ENCODE assay signal across 17 cellular contexts in genomic region chr2:239306274-239307220, GRCh38.
DNase-seq lines count a peak whose midpoint lies in the region; ATAC-seq and TF ChIP-seq lines count a peak whose summit lies in the region.
"Had no signal": no experiment of that assay in that cellular context is flagged by ENCODE, and none has a peak within 500 bp of the region (broad histone marks: within the 10 kb centered on the region; RNA-seq: fewer than 3 reads in every experiment).

No MANE protein-coding gene starts in this region.

- H3K79me2 ChIP-seq in DND-41 (ENCODE audit: insufficient read depth, low read length): peaks cover 100% of the 10 kb centered on the region

- DNase-seq in DND-41 (no peak), chondrocyte (ENCODE audit: low spot score) (peak; percentile 73), NCI-H146 treated with DMSO at 0.1 percent for 48 hours (lab: John Stamatoyannopoulos, UW; ENCODE audit: unreplicated experiment) (no peak), GDM1 (lab: John Stamatoyannopoulos, UW) (no peak)
- no peak for DNase-seq in stimulated activated naive B cell treated with anti-CD40 and anti-IgM and Interleukin-4, amounts not matched to agents 10 μg/mL and 1 μg/mL and 100 μg/mL, for 72 hours
- DNase-seq: Calu3, MG63, NCI-H187 treated with DMSO at 0.1 percent for 48 hours, NCI-H524 had no signal

- H3K9ac ChIP-seq in DND-41 (ENCODE audit: low read depth, low read length): no peak overlapping the region
- H3K9ac ChIP-seq in muscle layer of colon (ENCODE audit: low read length): peak overlapping the region; percentile 63

- no peak overlapping the region for H2AFZ ChIP-seq in DND-41 (ENCODE audit: low read depth, low read length)
- H2AFZ ChIP-seq: hepatocyte had no signal

- H3K36me3 ChIP-seq in DND-41 (ENCODE audit: insufficient read depth, low read length) (peaks cover 90% of the 10 kb centered on the region), muscle layer of colon (ENCODE audit: insufficient read depth, low read length) (no peaks in the 10 kb centered on the region)
- H3K36me3 ChIP-seq: MG63, SJCRH30 had no signal

- peaks cover 95% of the 10 kb centered on the region for H4K20me1 ChIP-seq in DND-41 (ENCODE audit: insufficient read depth, low read length)

- H3K4me3 Mint-ChIP-seq in chondrocyte (ENCODE audit: unreplicated experiment): no peak overlapping the region
- H3K4me3 Mint-ChIP-seq in stimulated activated naive B cell treated with anti-CD40 and anti-IgM and Interleukin-4, amounts not matched to agents 10 μg/mL and 1 μg/mL and 100 μg/mL, for 72 hours: no peak overlapping the region
- H3K4me3 Mint-ChIP-seq: stimulated activated naive CD8-positive, alpha-beta T cell treated with anti-CD3 and anti-CD28 coated beads, Interleukin-15, Interleukin-2, amounts not matched to agents 100 ng/mL and 50 ng/mL, for 24 hours; T-helper 2 cell treated with Interferon-gamma antibody and Interleukin-4, amounts not matched to agents 5 μg/mL and 100 μg/mL, for 36 hours had no signal

- no peaks in the 10 kb centered on the region for H3K9me3 Mint-ChIP-seq in chondrocyte (ENCODE audit: low read depth)
- H3K9me3 Mint-ChIP-seq in stimulated activated naive B cell treated with anti-CD40 and anti-IgM and Interleukin-4, amounts not matched to agents 10 μg/mL and 1 μg/mL and 100 μg/mL, for 72 hours: no peaks in the 10 kb centered on the region
- H3K9me3 Mint-ChIP-seq: stimulated activated naive CD8-positive, alpha-beta T cell treated with anti-CD3 and anti-CD28 coated beads, Interleukin-15, Interleukin-2, amounts not matched to agents 100 ng/mL and 50 ng/mL, for 24 hours; T-helper 2 cell treated with Interferon-gamma antibody and Interleukin-4, amounts not matched to agents 5 μg/mL and 100 μg/mL, for 36 hours had no signal

- H3K27me3 Mint-ChIP-seq in chondrocyte (ENCODE audit: low read depth): no peaks in the 10 kb centered on the region
- no peaks in the 10 kb centered on the region for H3K27me3 Mint-ChIP-seq in stimulated activated naive B cell treated with anti-CD40 and anti-IgM and Interleukin-4, amounts not matched to agents 10 μg/mL and 1 μg/mL and 100 μg/mL, for 72 hours
- H3K27me3 Mint-ChIP-seq: stimulated activated naive CD8-positive, alpha-beta T cell treated with anti-CD3 and anti-CD28 coated beads, Interleukin-15, Interleukin-2, amounts not matched to agents 100 ng/mL and 50 ng/mL, for 24 hours had no signal

- no peak overlapping the region for H3K27ac Mint-ChIP-seq in chondrocyte (ENCODE audit: unreplicated experiment)
- H3K27ac Mint-ChIP-seq in stimulated activated naive B cell treated with anti-CD40 and anti-IgM and Interleukin-4, amounts not matched to agents 10 μg/mL and 1 μg/mL and 100 μg/mL, for 72 hours: peak overlapping the region; percentile 32
- H3K27ac Mint-ChIP-seq: stimulated activated naive CD8-positive, alpha-beta T cell treated with anti-CD3 and anti-CD28 coated beads, Interleukin-15, Interleukin-2, amounts not matched to agents 100 ng/mL and 50 ng/mL, for 24 hours; T-helper 2 cell treated with Interferon-gamma antibody and Interleukin-4, amounts not matched to agents 5 μg/mL and 100 μg/mL, for 36 hours had no signal

- peaks cover 20% of the 10 kb centered on the region for H3K4me1 Mint-ChIP-seq in chondrocyte (ENCODE audit: low read depth)
- peaks cover 31 to 46% of the 10 kb centered on the region in 2 donors for H3K4me1 Mint-ChIP-seq in stimulated activated naive B cell treated with anti-CD40 and anti-IgM and Interleukin-4, amounts not matched to agents 10 μg/mL and 1 μg/mL and 100 μg/mL, for 72 hours

- H3K27ac ChIP-seq in DND-41 (ENCODE audit: low read length) (peak overlapping the region; percentile 60), muscle layer of colon (ENCODE audit: low read depth, low read length) (peak overlapping the region; percentile 84)
- H3K27ac ChIP-seq: hepatocyte, SJCRH30 had no signal

- TF ChIP-seq CTCF in DND-41 (IDR thresholded peaks at IDR 0.05; ENCODE audit: borderline replicate concordance, extremely low read depth, low read length, poor library complexity, severe bottlenecking) (no peak), chondrocyte (IDR thresholded peaks at IDR 0.05) (no peak)

- H3K4me2 ChIP-seq in DND-41 (ENCODE audit: insufficient read depth, low read length): no peak overlapping the region
- H3K4me2 ChIP-seq: hepatocyte had no signal

- H3K4me3 ChIP-seq in DND-41 (ENCODE audit: low read depth in 1 of 2, low read length in 2 of 2) (no peak overlapping the region), muscle layer of colon (ENCODE audit: low read depth in 1 of 2, low read length in 2 of 2) (peak overlapping the region; percentile 72 to 77)
- H3K4me3 ChIP-seq: hepatocyte, MG63, mucosa of descending colon, SJCRH30 had no signal

- no peaks in the 10 kb centered on the region for H3K36me3 Mint-ChIP-seq in chondrocyte (ENCODE audit: low read depth)
- H3K36me3 Mint-ChIP-seq in stimulated activated naive B cell treated with anti-CD40 and anti-IgM and Interleukin-4, amounts not matched to agents 10 μg/mL and 1 μg/mL and 100 μg/mL, for 72 hours: peaks cover 7 to 22% of the 10 kb centered on the region in 2 donors

- ATAC-seq in DND-41 (ENCODE audit: insufficient read depth, low read depth): no peak
- no peak for ATAC-seq in stimulated activated naive B cell treated with anti-CD40 and anti-IgM and Interleukin-4, amounts not matched to agents 10 μg/mL and 1 μg/mL and 100 μg/mL, for 72 hours (replicated peaks)
- no peak for ATAC-seq in GM18498 (IDR thresholded peaks at IDR 0.05; ENCODE audit: unreplicated experiment)
- no peak for ATAC-seq in HG03025 (IDR thresholded peaks at IDR 0.05; ENCODE audit: low FRiP score, unreplicated experiment)
- ATAC-seq: mucosa of descending colon had no signal

- H3K9me3 ChIP-seq in DND-41 (ENCODE audit: insufficient read depth, low read length, severe bottlenecking): no peaks in the 10 kb centered on the region
- H3K9me3 ChIP-seq in muscle layer of colon (ENCODE audit: low read length): no peaks in the 10 kb centered on the region
- H3K9me3 ChIP-seq: MG63, mucosa of descending colon, SJCRH30 had no signal

- H3K27me3 ChIP-seq in DND-41 (ENCODE audit: insufficient read depth, low read length, poor library complexity) (no peaks in the 10 kb centered on the region), muscle layer of colon (ENCODE audit: control insufficient read depth in 1 of 2, insufficient read depth in 2 of 2, low read length in 2 of 2) (no peaks in the 10 kb centered on the region)
- H3K27me3 ChIP-seq: hepatocyte, MG63, SJCRH30 had no signal

- H3K4me1 ChIP-seq in DND-41 (ENCODE audit: insufficient read depth, low read length): peaks cover 60% of the 10 kb centered on the region
- peaks cover 81% of the 10 kb centered on the region for H3K4me1 ChIP-seq in muscle layer of colon (ENCODE audit: insufficient read depth, low read length)

Comparison
In these comparisons a context has a peak if more than half of its experiments do, and no peak if none do; other contexts are left out.
1. H3K4me3 ChIP-seq: peak in muscle layer of colon (2 of 2); none in DND-41 (0 of 2).